Comparison of ENCODE assay signal across 17 cellular contexts in the genomic region with DNA sequence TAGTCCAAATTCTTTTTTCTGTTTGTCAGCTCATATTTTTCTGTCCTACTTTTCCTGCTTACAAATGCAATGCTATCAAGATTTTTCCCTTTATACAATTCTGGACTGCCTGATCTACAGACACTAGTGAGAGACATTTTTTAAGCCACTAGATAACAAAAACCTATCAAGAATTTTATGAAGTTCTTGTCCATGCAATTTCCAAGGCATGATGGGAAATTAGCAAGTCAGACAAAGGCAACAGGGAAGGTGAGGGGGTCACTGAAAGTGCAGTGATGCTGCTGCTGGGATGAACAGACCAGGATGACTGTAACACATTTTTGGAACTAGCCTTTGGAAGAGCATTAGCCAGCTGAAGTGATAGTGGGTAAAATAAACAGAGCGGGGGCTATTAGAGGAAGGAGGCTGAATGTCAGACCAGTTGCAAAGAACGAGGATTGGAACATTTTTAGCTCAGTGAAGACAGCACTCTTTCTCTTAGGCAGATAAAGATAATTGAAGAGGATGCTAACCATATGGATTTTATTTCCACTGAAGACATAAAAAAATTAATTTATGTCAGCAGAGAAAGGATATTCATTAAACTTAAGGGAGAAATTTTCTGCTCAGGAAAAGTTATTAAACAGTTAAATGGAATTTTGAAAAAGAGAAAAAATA. TPM values are rescaled to one million over a fixed set of nuclear protein-coding genes. Genes with fewer than 3 reads are reported as not detected.
DNase-seq lines count a peak whose midpoint lies in the region; TF ChIP-seq lines count a peak whose summit lies in the region.
"Had no signal": no experiment of that assay in that cellular context is flagged by ENCODE, and none has a peak within 500 bp of the region (broad histone marks: within the 10 kb centered on the region; RNA-seq: fewer than 3 reads in every experiment).

No MANE protein-coding gene starts in this region.

- H3K4me1 ChIP-seq in OCI-LY3 (ENCODE audit: low read length): peaks cover 14% of the 10 kb centered on the region
- H3K4me1 ChIP-seq in osteoblast (ENCODE audit: insufficient read depth, low read length): no peaks in the 10 kb centered on the region

- H3K36me3 ChIP-seq in OCI-LY3 (replicated peaks; ENCODE audit: low read depth, low read length): no peaks in the 10 kb centered on the region
- no peaks in the 10 kb centered on the region for H3K36me3 ChIP-seq in osteoblast (ENCODE audit: insufficient read depth, low read length)
- H3K36me3 ChIP-seq: MG63 had no signal

- peaks cover 4% of the 10 kb centered on the region for H3K36me3 Mint-ChIP-seq in glutamatergic neuron (ENCODE audit: unreplicated experiment)
- H3K36me3 Mint-ChIP-seq: T-cell had no signal

- H3K27ac Mint-ChIP-seq in glutamatergic neuron (ENCODE audit: unreplicated experiment): peak overlapping the region; percentile 78
- H3K27ac Mint-ChIP-seq: activated CD8-positive, alpha-beta T cell treated with anti-CD3 and anti-CD28 coated beads, Interleukin-2, amount 10 ng/mL, durations not matched to agents 7 days and 5 days; activated T-helper 2 cell treated with anti-CD3 and anti-CD28 coated beads, Interferon-gamma antibody, Interleukin-2, Interleukin-4, amounts not matched to agents 10 μg/mL and 5 μg/mL and 100 μg/mL, durations not matched to agents 14 hours and 24 hours and 36 hours; T-cell had no signal

- peak overlapping the region; percentile 37 for H3K4me3 Mint-ChIP-seq in glutamatergic neuron (ENCODE audit: unreplicated experiment)
- H3K4me3 Mint-ChIP-seq: activated CD8-positive, alpha-beta T cell treated with anti-CD3 and anti-CD28 coated beads, Interleukin-2, amount 10 ng/mL, durations not matched to agents 7 days and 5 days; T-cell had no signal

- H3K4me2 ChIP-seq in OCI-LY3 (ENCODE audit: low read length): peak overlapping the region; percentile 43
- no peak overlapping the region for H3K4me2 ChIP-seq in osteoblast (ENCODE audit: insufficient read depth, low read length)

- H3K9me3 ChIP-seq in OCI-LY3 (ENCODE audit: insufficient read depth, low read length): no peaks in the 10 kb centered on the region
- H3K9me3 ChIP-seq in osteoblast (ENCODE audit: low read depth, low read length): no peaks in the 10 kb centered on the region
- H3K9me3 ChIP-seq: MG63 had no signal

- peak overlapping the region; percentile 11; the same call in 1 of the 2 replicates for H3K27ac ChIP-seq in OCI-LY3 (ENCODE audit: low read length)
- no peak overlapping the region for H3K27ac ChIP-seq in osteoblast (ENCODE audit: low read depth, low read length)
- H3K27ac ChIP-seq: RWPE1 had no signal

- TF ChIP-seq CTCF in OCI-LY3 (IDR thresholded peaks at IDR 0.05; ENCODE audit: low read depth, low read length) (no peak), glutamatergic neuron (IDR thresholded peaks at IDR 0.05; ENCODE audit: partially characterized antibody, unreplicated experiment) (no peak), osteoblast (IDR thresholded peaks at IDR 0.05; ENCODE audit: extremely low read depth, low read depth, low read length) (no peak)

- H4K20me1 ChIP-seq in OCI-LY3 (ENCODE audit: insufficient read depth, low read length): no peaks in the 10 kb centered on the region
- H4K20me1 ChIP-seq in osteoblast (ENCODE audit: insufficient read depth, low read length): no peaks in the 10 kb centered on the region

- H3K4me1 Mint-ChIP-seq in glutamatergic neuron (ENCODE audit: low read depth, unreplicated experiment): peaks cover 47% of the 10 kb centered on the region
- H3K4me1 Mint-ChIP-seq: T-cell had no signal

- H2AFZ ChIP-seq in OCI-LY3 (ENCODE audit: low read depth, low read length) (no peak overlapping the region), osteoblast (ENCODE audit: low read length) (no peak overlapping the region)

- H3K79me2 ChIP-seq in OCI-LY3 (ENCODE audit: low read length) (no peaks in the 10 kb centered on the region), osteoblast (ENCODE audit: insufficient read depth, low read length) (no peaks in the 10 kb centered on the region)

- no peak overlapping the region for H3K9ac ChIP-seq in OCI-LY3 (ENCODE audit: low read length)

- DNase-seq in DMS53 (lab: John Stamatoyannopoulos, UW) (peak; percentile 60), NCI-H1092 treated with DMSO at 0.1 percent for 48 hours (lab: John Stamatoyannopoulos, UW) (peak; percentile 87), glutamatergic neuron (no peak), MV-4-11 (lab: John Stamatoyannopoulos, UW) (no peak), osteoblast (ENCODE audit: insufficient read length, low spot score, missing footprints) (no peak), NOMO-1 treated with DMSO at 0.1 percent for 48 hours (lab: John Stamatoyannopoulos, UW; ENCODE audit: unreplicated experiment) (no peak), NCI-H774 (lab: John Stamatoyannopoulos, UW) (no peak)
- DNase-seq: activated CD8-positive, alpha-beta T cell treated with anti-CD3 and anti-CD28 coated beads, Interleukin-2, amount 10 ng/mL, durations not matched to agents 7 days and 5 days; GF-D8; MG63; NCI-H526 treated with DMSO at 0.1 percent for 48 hours; stimulated activated CD4-positive, alpha-beta T cell treated with anti-CD3 and anti-CD28 coated beads, Interleukin-4, amount 100 ng/mL, for 24 hours; stimulated activated CD8-positive, alpha-beta memory T cell treated with anti-CD3 and anti-CD28 coated beads, Interleukin-4, amount 100 ng/mL, for 48 hours; T-cell had no signal

- H3K27me3 ChIP-seq in OCI-LY3 (ENCODE audit: low read depth, low read length): no peaks in the 10 kb centered on the region
- H3K27me3 ChIP-seq in osteoblast (ENCODE audit: insufficient read depth, low read length): no peaks in the 10 kb centered on the region
- H3K27me3 ChIP-seq: MG63 had no signal

- peaks cover 1% of the 10 kb centered on the region for H3K27me3 Mint-ChIP-seq in glutamatergic neuron (ENCODE audit: unreplicated experiment)
- H3K27me3 Mint-ChIP-seq: T-cell had no signal

- H3K4me3 ChIP-seq in OCI-LY3 (ENCODE audit: low read length) (no peak overlapping the region), osteoblast (ENCODE audit: insufficient read depth, low read length) (no peak overlapping the region)
- H3K4me3 ChIP-seq: MG63 had no signal

- peaks cover 6% of the 10 kb centered on the region for H3K9me3 Mint-ChIP-seq in glutamatergic neuron (ENCODE audit: unreplicated experiment)

RNA-seq across cellular contexts. Expression of a gene that starts 17.9 kb away (rescaled TPM):
- total RNA-seq in glutamatergic neuron (ENCODE audit: unreplicated experiment) (202 TPM), osteoblast (under 0.01 TPM in 1 of 2 replicates, not detected in the other)
- total RNA-seq: activated CD8-positive, alpha-beta T cell treated with anti-CD3 and anti-CD28 coated beads, Interleukin-2, amount 10 ng/mL, durations not matched to agents 7 days and 5 days; T-cell had no signal

Comparison
In these comparisons a context has a peak if more than half of its experiments do, and no peak if none do; other contexts are left out.
1. DNase-seq: peak in DMS53 (single experiment) and NCI-H1092 treated with DMSO at 0.1 percent for 48 hours (single experiment); none in glutamatergic neuron (single experiment), MV-4-11 (single experiment), osteoblast (single experiment), NOMO-1 treated with DMSO at 0.1 percent for 48 hours (single experiment) and NCI-H774 (single experiment).
2. RNA of a gene that starts 17.9 kb away (total RNA-seq): 202 TPM in glutamatergic neuron (single experiment); under 0.01 TPM in osteoblast; every median in the first group is over 100 times any median in the second.